Comparison of ENCODE assay signal across 9 cellular contexts in genomic region chr9:137053944-137054931, GRCh38. TPM values are rescaled to one million over a fixed set of nuclear protein-coding genes. Genes with fewer than 3 reads are reported as not detected.
A peak's percentile ranks its signal among the peaks of the same experiment; 100 is the strongest.
DNase-seq lines count a peak whose midpoint lies in the region; ATAC-seq and TF ChIP-seq lines count a peak whose summit lies in the region.
"Had no signal": no experiment of that assay in that cellular context is flagged by ENCODE, and none has a peak within 500 bp of the region (broad histone marks: within the 10 kb centered on the region; RNA-seq: fewer than 3 reads in every experiment).

TSS of gene ENTPD2 (minus strand) at chr9:137054061. CDS start at chr9:137053997, 64 bp downstream.

- H3K4me1 ChIP-seq in Caco-2: peaks cover 18% of the 10 kb centered on the region

- TF ChIP-seq CTCF in Caco-2 (IDR thresholded peaks at IDR 0.05; ENCODE audit: insufficient read depth in 1 of 2, low read depth in 1 of 2, low read length in 1 of 2, severe bottlenecking in 1 of 2, unreplicated experiment in 1 of 2) (no peak), brain (conservative IDR thresholded peaks at IDR 0.05) (no peak), mesothelial cell of epicardium (IDR thresholded peaks at IDR 0.05; ENCODE audit: unreplicated experiment) (no peak)

- BruUV-seq in Caco-2 (replicated peaks; lab: Mats Ljungman, UMichigan): no TSS peak

- H3K27ac Mint-ChIP-seq in Caco-2 (ENCODE audit: unreplicated experiment): peak within 1 kb of the TSS; percentile 30
- H3K27ac Mint-ChIP-seq in brain: peak within 1 kb of the TSS in 4 of 5 experiments; percentile 49 to 77 (median 64)
- H3K27ac Mint-ChIP-seq in mesothelial cell of epicardium: no peak within 1 kb of the TSS
- H3K27ac Mint-ChIP-seq: activated naive CD8-positive, alpha-beta T cell had no signal

- H3K9me3 Mint-ChIP-seq in Caco-2 (ENCODE audit: unreplicated experiment) (no peaks in the 10 kb centered on the region), brain (no peaks in the 10 kb centered on the region), mesothelial cell of epicardium (no peaks in the 10 kb centered on the region)

- peak; percentile 73 to 85 for DNase-seq in Caco-2
- peak; percentile 65 for DNase-seq in NCI-H2171 (lab: John Stamatoyannopoulos, UW)
- DNase-seq in mesothelial cell of epicardium (ENCODE audit: low spot score in 2 of 2, unreplicated experiment in 2 of 2): no peak
- no peak for DNase-seq in NOMO-1 treated with dmso at 0.1 percent for 144 hours (lab: John Stamatoyannopoulos, UW; ENCODE audit: unreplicated experiment)

- H3K27me3 ChIP-seq in Caco-2 (replicated peaks; ENCODE audit: control insufficient read depth, insufficient read depth, low read length): no peaks in the 10 kb centered on the region

- ATAC-seq in GM18873 (IDR thresholded peaks at IDR 0.05; ENCODE audit: low FRiP score, unreplicated experiment) (no peak), HG02678 (IDR thresholded peaks at IDR 0.05; ENCODE audit: unreplicated experiment) (no peak), HG03135 (IDR thresholded peaks at IDR 0.05; ENCODE audit: unreplicated experiment) (no peak)

- peak within 1 kb of the TSS; percentile 51 for H3K4me3 ChIP-seq in Caco-2 (ENCODE audit: low read depth, low read length)

- CTCF ChIA-PET in Caco-2 (lab: Charles Lee): interaction anchor here (0.7 to 2.8 kb wide), 5 partner anchors 8 to 25 kb away, joined by 3 to 24 read pairs (median 3); partner anchors contain the start of gene NPDC1

- no peaks in the 10 kb centered on the region for H3K27me3 Mint-ChIP-seq in Caco-2 (ENCODE audit: insufficient read depth, unreplicated experiment)
- peaks cover 42% of the 10 kb centered on the region for H3K27me3 Mint-ChIP-seq in brain
- H3K27me3 Mint-ChIP-seq in mesothelial cell of epicardium (ENCODE audit: low read depth): peaks cover 86% of the 10 kb centered on the region

- POLR2A ChIA-PET in Caco-2 (lab: Charles Lee): interaction anchor here (1.3 kb wide), 1 partner anchor 16 kb away, joined by 9 read pairs; the partner anchor contains the start of gene SAPCD2

- H3K9me3 ChIP-seq in Caco-2: no peaks in the 10 kb centered on the region

- H3K36me3 Mint-ChIP-seq in Caco-2 (ENCODE audit: insufficient read depth, unreplicated experiment): peaks cover 4% of the 10 kb centered on the region
- no peaks in the 10 kb centered on the region for H3K36me3 Mint-ChIP-seq in brain
- no peaks in the 10 kb centered on the region for H3K36me3 Mint-ChIP-seq in mesothelial cell of epicardium
- H3K36me3 Mint-ChIP-seq: activated naive CD8-positive, alpha-beta T cell had no signal

- peaks cover 6% of the 10 kb centered on the region for H3K4me1 Mint-ChIP-seq in Caco-2 (ENCODE audit: low read depth, unreplicated experiment)
- H3K4me1 Mint-ChIP-seq in brain: peaks cover 34% of the 10 kb centered on the region
- peaks cover 8% of the 10 kb centered on the region for H3K4me1 Mint-ChIP-seq in mesothelial cell of epicardium

- H3K4me3 Mint-ChIP-seq in Caco-2 (ENCODE audit: unreplicated experiment): peak within 1 kb of the TSS; percentile 66
- H3K4me3 Mint-ChIP-seq in brain: peak within 1 kb of the TSS in 1 of 5 experiments; percentile 39
- peak within 1 kb of the TSS; percentile 31 for H3K4me3 Mint-ChIP-seq in mesothelial cell of epicardium
- H3K4me3 Mint-ChIP-seq: activated naive CD8-positive, alpha-beta T cell had no signal

- intact Hi-C loops in Caco-2 (cut with micrococcal nuclease; ENCODE audit: unreplicated experiment): no loop called here

- no peaks in the 10 kb centered on the region for H3K36me3 ChIP-seq in Caco-2 (ENCODE audit: control insufficient read depth, insufficient read depth, low read length)

RNA-seq across cellular contexts. Expression of gene ENTPD2, which starts in this region (rescaled TPM):
- total RNA-seq in Caco-2 (2022) (2.9 and 3.4 TPM in 2 replicates), mesothelial cell of epicardium (4.8 to 6.3 TPM (median 5.2 TPM) in 3 replicates)
- 66.8 TPM for polyA plus RNA-seq in brain (ENCODE audit: insufficient read depth, low read depth, low replicate concordance)

Comparison
In these comparisons a context has a peak if more than half of its experiments do, and no peak if none do; other contexts are left out.
1. DNase-seq: peak in Caco-2 (2 of 2) and NCI-H2171 (single experiment); none in mesothelial cell of epicardium (0 of 2) and NOMO-1 treated with dmso at 0.1 percent for 144 hours (single experiment).